18 cellular contexts compared by ENCODE assay signal in genomic region chr2:230904856-230905447, GRCh38. TPM values are rescaled to one million over a fixed set of nuclear protein-coding genes. Genes with fewer than 3 reads are reported as not detected.
DNase-seq lines count a peak whose midpoint lies in the region; ATAC-seq and TF ChIP-seq lines count a peak whose summit lies in the region.
"Had no signal": no experiment of that assay in that cellular context is flagged by ENCODE, and none has a peak within 500 bp of the region (broad histone marks: within the 10 kb centered on the region; RNA-seq: fewer than 3 reads in every experiment).

No MANE protein-coding gene starts in this region.

- H3K4me3 Mint-ChIP-seq in activated CD8-positive, alpha-beta T cell treated with anti-CD3 and anti-CD28 coated beads, Interleukin-2, amount 10 ng/mL, durations not matched to agents 7 days and 5 days, result no peak overlapping the region

- H3K27me3 Mint-ChIP-seq in activated CD8-positive, alpha-beta T cell treated with anti-CD3 and anti-CD28 coated beads, Interleukin-2, amount 10 ng/mL, durations not matched to agents 7 days and 5 days (ENCODE audit: low read depth), result no peaks in the 10 kb centered on the region

- POLR2A ChIA-PET in activated CD8-positive, alpha-beta T cell treated with anti-CD3 and anti-CD28 coated beads, Interleukin-2, amount 10 ng/mL, durations not matched to agents 7 days and 5 days (lab: Charles Lee), result interaction anchor here (0.8 to 2.4 kb wide), 3 partner anchors 20 to 79 kb away, joined by 3 to 11 read pairs (median 6); partner anchors contain the start of gene GPR55

- no peaks in the 10 kb centered on the region for H3K9me3 Mint-ChIP-seq in activated CD8-positive, alpha-beta T cell treated with anti-CD3 and anti-CD28 coated beads, Interleukin-2, amount 10 ng/mL, durations not matched to agents 7 days and 5 days (ENCODE audit: insufficient read depth)

- peaks cover 23% of the 10 kb centered on the region for H3K36me3 Mint-ChIP-seq in activated CD8-positive, alpha-beta T cell treated with anti-CD3 and anti-CD28 coated beads, Interleukin-2, amount 10 ng/mL, durations not matched to agents 7 days and 5 days (ENCODE audit: low read depth)

- H3K4me1 ChIP-seq in right lobe of liver (no peaks in the 10 kb centered on the region), thymus (ENCODE audit: control insufficient read depth, insufficient read depth, low read length) (peaks cover 14% of the 10 kb centered on the region)
- H3K4me1 ChIP-seq: ascending aorta, testis had no signal

- H3K4me3 ChIP-seq in right lobe of liver (no peak overlapping the region), thymus (ENCODE audit: low read length) (no peak overlapping the region)
- H3K4me3 ChIP-seq: ascending aorta, heart left ventricle, testis had no signal

- no peak for ATAC-seq in activated CD8-positive, alpha-beta T cell treated with anti-CD3 and anti-CD28 coated beads, Interleukin-2, amount 10 ng/mL, durations not matched to agents 7 days and 5 days
- ATAC-seq in right lobe of liver, result no peak
- ATAC-seq in HG03460 (IDR thresholded peaks at IDR 0.05; ENCODE audit: unreplicated experiment), result no peak
- ATAC-seq: esophagus mucosa, heart left ventricle had no signal

- peak; percentile 55 for DNase-seq in activated CD8-positive, alpha-beta memory T cell treated with anti-CD3 and anti-CD28 coated beads, Interleukin-2, amount 50 U/mL, for 48 hours
- DNase-seq in activated CD8-positive, alpha-beta memory T cell treated with anti-CD3 and anti-CD28 coated beads for 24 hours, result no peak
- no peak for DNase-seq in activated CD8-positive, alpha-beta T cell treated with anti-CD3 and anti-CD28 coated beads, Interleukin-2, amount 10 ng/mL, durations not matched to agents 7 days and 5 days
- DNase-seq in right lobe of liver (peak in 2 of 3 donors; percentile 17 to 29), activated gamma-delta T cell (lab: John Stamatoyannopoulos, UW) (no peak), NCI-H2081 (lab: John Stamatoyannopoulos, UW) (no peak)
- DNase-seq: GF-D8, kidney, NCI-H1694 treated with DMSO at 0.1 percent for 48 hours, NCI-H524, SK-N-SH, testis had no signal

- H3K27me3 ChIP-seq in right lobe of liver, result no peaks in the 10 kb centered on the region
- no peaks in the 10 kb centered on the region for H3K27me3 ChIP-seq in thymus (ENCODE audit: control insufficient read depth, insufficient read depth)
- H3K27me3 ChIP-seq: ascending aorta, testis had no signal

- TF ChIP-seq CTCF in right lobe of liver (IDR thresholded peaks at IDR 0.05), result no peak

- H3K27ac ChIP-seq in right lobe of liver (no peak overlapping the region), thymus (ENCODE audit: low read depth) (peak overlapping the region; percentile 20)
- H3K27ac ChIP-seq: ascending aorta, heart left ventricle, testis had no signal

- H3K36me3 ChIP-seq in right lobe of liver, result no peaks in the 10 kb centered on the region
- peaks cover 1% of the 10 kb centered on the region for H3K36me3 ChIP-seq in thymus (ENCODE audit: control insufficient read depth, insufficient read depth)
- H3K36me3 ChIP-seq: ascending aorta, heart left ventricle had no signal

- intact Hi-C loops in right lobe of liver (cut with DNase I), result loop anchor here in 1 of 2 donors (5.0 kb wide), 1 partner anchor 82 kb away; no protein-coding TSS in a partner anchor

- TF ChIP-seq POLR2A in right lobe of liver (IDR thresholded peaks at IDR 0.05), result no peak

- peaks cover 54% of the 10 kb centered on the region for H3K4me1 Mint-ChIP-seq in activated CD8-positive, alpha-beta T cell treated with anti-CD3 and anti-CD28 coated beads, Interleukin-2, amount 10 ng/mL, durations not matched to agents 7 days and 5 days (ENCODE audit: low read depth)

- no peaks in the 10 kb centered on the region for H3K9me3 ChIP-seq in right lobe of liver
- H3K9me3 ChIP-seq in thymus (ENCODE audit: control insufficient read depth), result no peaks in the 10 kb centered on the region
- H3K9me3 ChIP-seq: ascending aorta, heart left ventricle, SK-N-SH, testis had no signal

- CTCF ChIA-PET in activated CD8-positive, alpha-beta T cell treated with anti-CD3 and anti-CD28 coated beads, Interleukin-2, amount 10 ng/mL, durations not matched to agents 7 days and 5 days (lab: Charles Lee), result interaction anchor here (0.7 to 15.6 kb wide), 17 partner anchors 8 to 154 kb away, joined by 3 to 354 read pairs (median 4); partner anchors contain the start of gene GPR55

- WGBS in right lobe of liver (ENCODE audit: insufficient coverage, low coverage, low lambda C conversion rate, missing lambda C conversion rate), result 66% methylated on average over 4 of the region's 15 CpGs
- 83% methylated on average over 15 of the region's 15 CpGs for WGBS in thymus

- H3K27ac Mint-ChIP-seq in activated CD8-positive, alpha-beta T cell treated with anti-CD3 and anti-CD28 coated beads, Interleukin-2, amount 10 ng/mL, durations not matched to agents 7 days and 5 days, result peak overlapping the region; percentile 59
- H3K27ac Mint-ChIP-seq: progenitor cell of endocrine pancreas had no signal

RNA-seq across cellular contexts. Expression of gene GPR55, which starts 20.1 kb away (rescaled TPM):
- 10 to 100 TPM; 12.3 to 12.5 TPM for total RNA-seq in activated CD8-positive, alpha-beta T cell treated with anti-CD3 and anti-CD28 coated beads, Interleukin-2, amount 10 ng/mL, durations not matched to agents 7 days and 5 days
- total RNA-seq in right lobe of liver, result under 1 TPM in 3 of 6 experiments, not detected in 3; 0.06 to 0.12 (median 0.07) TPM
- 1.9 TPM for polyA plus RNA-seq in thymus
- total RNA-seq: ascending aorta, progenitor cell of endocrine pancreas had no signal
- polyA plus RNA-seq: SK-N-SH had no signal

RNA-seq across cellular contexts. Expression of gene ITM2C, which starts 40.2 kb away (rescaled TPM):
- total RNA-seq in activated CD8-positive, alpha-beta T cell treated with anti-CD3 and anti-CD28 coated beads, Interleukin-2, amount 10 ng/mL, durations not matched to agents 7 days and 5 days, result 10 to 100 TPM; 77.2 to 79.5 TPM
- 10 to 100 TPM; 11.1 to 26.9 (median 24.2) TPM for total RNA-seq in right lobe of liver
- 79.4 TPM for polyA plus RNA-seq in thymus

Comparison
In these comparisons a context has a peak if more than half of its experiments do, and no peak if none do; other contexts are left out.
1. DNase-seq: peak in activated CD8-positive, alpha-beta memory T cell treated with anti-CD3 and anti-CD28 coated beads, Interleukin-2, amount 50 U/mL, for 48 hours (single experiment) and right lobe of liver (2 of 3); none in activated CD8-positive, alpha-beta memory T cell treated with anti-CD3 and anti-CD28 coated beads for 24 hours (single experiment), activated CD8-positive, alpha-beta T cell treated with anti-CD3 and anti-CD28 coated beads, Interleukin-2, amount 10 ng/mL, durations not matched to agents 7 days and 5 days (single experiment), activated gamma-delta T cell (single experiment) and NCI-H2081 (0 of 2).
2. RNA of gene GPR55, which starts 20.1 kb away (total RNA-seq): 12.3 to 12.5 TPM in activated CD8-positive, alpha-beta T cell treated with anti-CD3 and anti-CD28 coated beads, Interleukin-2, amount 10 ng/mL, durations not matched to agents 7 days and 5 days; 0.06 to 0.12 TPM in right lobe of liver; every median in the first group is over 10 times any median in the second.